24 cellular contexts compared by ENCODE assay signal in genomic region chr22:22452996-22453686, GRCh38. TPM values are rescaled to one million over a fixed set of nuclear protein-coding genes. Genes with fewer than 3 reads are reported as not detected.
"Had no signal": no experiment of that assay in that cellular context is flagged by ENCODE, and none has a peak within 500 bp of the region (broad histone marks: within the 10 kb centered on the region; RNA-seq: fewer than 3 reads in every experiment).

No MANE protein-coding gene starts in this region.

- H3K36me3 ChIP-seq: SJSA1 had no signal

- H3K9me3 ChIP-seq: SJSA1 had no signal

- FAIRE-seq: HepG2, RCC 7860 had no signal

- H3K27ac ChIP-seq: SJSA1, SK-N-MC had no signal

- ATAC-seq: HepG2 had no signal

- DNase-seq: IMR-90, KBM-7, NCI-H1092, NCI-H1105 treated with DMSO at 0.1 percent for 48 hours, NCI-H1417 treated with DMSO at 0.1 percent for 48 hours, NCI-H146, NCI-H1694 treated with DMSO at 0.1 percent for 48 hours, NCI-H2029, NCI-H2081 treated with DMSO at 0.1 percent for 48 hours, NCI-H2171, NCI-H226, NCI-H446, NCI-H510A, NCI-H524 treated with DMSO at 0.1 percent for 48 hours, NCI-H69, NCI-H774, Right ventricle myocardium superior, RPMI8226, SIG-M5 had no signal

- H3K4me1 ChIP-seq: SJSA1 had no signal

- H3K4me3 ChIP-seq: SJSA1, SK-N-MC had no signal

RNA-seq across cellular contexts. Expression of gene ZNF280B, which starts 55.4 kb away (rescaled TPM):
- total RNA-seq: MCF 10A had no signal
